Comparison of ENCODE assay signal across 12 cellular contexts in the genomic region with DNA sequence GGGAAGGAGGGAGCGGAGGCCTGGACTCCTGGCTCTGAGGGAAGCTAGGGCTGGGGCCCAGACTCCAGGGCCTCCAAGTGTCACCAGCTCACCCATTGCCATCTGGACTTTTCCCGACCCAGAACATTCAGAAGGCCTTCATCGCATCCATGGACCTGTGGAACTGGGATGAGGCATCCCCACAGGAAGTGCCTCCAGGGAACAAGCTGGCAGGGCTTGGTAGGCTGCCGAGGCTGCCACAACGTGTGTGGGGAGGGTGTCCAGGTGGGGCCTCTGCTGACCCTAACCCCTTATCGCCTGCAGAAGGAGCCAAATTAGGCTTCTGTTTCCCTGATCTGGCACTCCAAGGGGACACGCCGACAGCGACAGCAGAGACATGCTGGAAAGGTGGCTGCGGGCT. TPM values are rescaled to one million over a fixed set of nuclear protein-coding genes. Genes with fewer than 3 reads are reported as not detected.
A peak's percentile ranks its signal among the peaks of the same experiment; 100 is the strongest.
DNase-seq lines count a peak whose midpoint lies in the region; ATAC-seq and TF ChIP-seq lines count a peak whose summit lies in the region.
"Had no signal": no experiment of that assay in that cellular context is flagged by ENCODE, and none has a peak within 500 bp of the region (broad histone marks: within the 10 kb centered on the region; RNA-seq: fewer than 3 reads in every experiment).

No MANE protein-coding gene starts in this region.

- no peaks in the 10 kb centered on the region for H3K9me3 Mint-ChIP-seq in WTC11

- H2BK120ac ChIP-seq in mesendoderm (ENCODE audit: low read depth, low read length) = no peak overlapping the region

- H3K4me1 ChIP-seq in mesendoderm (ENCODE audit: control insufficient read depth, low read depth, low read length) = peaks cover 15% of the 10 kb centered on the region

- DNase-seq in ELR (ENCODE audit: low read depth) (peak; percentile 24), WTC11 (ENCODE audit: low spot score) (no peak), mesendoderm (peak; percentile 33), omental fat pad (ENCODE audit: low spot score) (no peak)
- DNase-seq: stimulated activated CD4-positive, alpha-beta T cell treated with anti-CD3 and anti-CD28 coated beads, Interleukin-4, amount 100 ng/mL, for 4 hours had no signal

- POLR2A ChIA-PET in WTC11 (lab: Charles Lee) = interaction anchor here (3.3 kb wide), 1 partner anchor 85 kb away, joined by 14 read pairs; no protein-coding TSS in a partner anchor

- no peaks in the 10 kb centered on the region for H3K79me1 ChIP-seq in mesendoderm (ENCODE audit: low read length)

- no CpG with 5 or more reads among the region's 10 CpGs for whole genome bisulfite sequencing in mesendoderm (ENCODE audit: extremely low coverage, insufficient coverage, low lambda C conversion rate)

- TF ChIP-seq CTCF in C4-2B (conservative IDR thresholded peaks at IDR 0.05) (no peak), WTC11 (IDR thresholded peaks at IDR 0.05) (no peak), omental fat pad (IDR thresholded peaks at IDR 0.05) (no peak)

- peak overlapping the region; percentile 81 for H2AK5ac ChIP-seq in mesendoderm (ENCODE audit: low read length)

- H3K27ac Mint-ChIP-seq in WTC11 = no peak overlapping the region

- H3K4me2 ChIP-seq in mesendoderm (ENCODE audit: low read length) = no peak overlapping the region

- CTCF ChIA-PET in WTC11 (lab: Charles Lee) = interaction anchor here (0.5 to 1.4 kb wide), 3 partner anchors 50 to 575 kb away, joined by 3 to 5 read pairs (median 3); no protein-coding TSS in a partner anchor

- ATAC-seq in WTC11 = no peak
- ATAC-seq in GM21723 (IDR thresholded peaks at IDR 0.05; ENCODE audit: unreplicated experiment) = no peak
- ATAC-seq in omental fat pad (ENCODE audit: low FRiP score) = no peak
- no peak for ATAC-seq in GM18867 (IDR thresholded peaks at IDR 0.05; ENCODE audit: unreplicated experiment)
- no peak for ATAC-seq in HG02840 (IDR thresholded peaks at IDR 0.05; ENCODE audit: low FRiP score, unreplicated experiment)

- no peaks in the 10 kb centered on the region for H3K79me2 ChIP-seq in mesendoderm (ENCODE audit: control insufficient read depth, insufficient read depth, low read length)

- H3K4me3 Mint-ChIP-seq in WTC11 = peak overlapping the region; percentile 84

- H3K56ac ChIP-seq in mesendoderm (ENCODE audit: low read length) = peak overlapping the region; percentile 84

- peaks cover 17% of the 10 kb centered on the region for H3K27me3 Mint-ChIP-seq in WTC11 (ENCODE audit: low read depth)

- no peak overlapping the region for H3K4me3 ChIP-seq in mesendoderm (ENCODE audit: low read length)

- no peak overlapping the region for H4K5ac ChIP-seq in mesendoderm (ENCODE audit: low read length)

- peak overlapping the region; percentile 40 for H3K4ac ChIP-seq in mesendoderm (ENCODE audit: low read depth, low read length)

- peaks cover 34% of the 10 kb centered on the region for H3K4me1 Mint-ChIP-seq in WTC11

- peak overlapping the region; percentile 67 for H3K23ac ChIP-seq in mesendoderm (ENCODE audit: low read length)

- no peak overlapping the region for H2BK15ac ChIP-seq in mesendoderm (replicated peaks; ENCODE audit: low read depth)

- H2BK5ac ChIP-seq in mesendoderm (ENCODE audit: low read length) = peak overlapping the region; percentile 51

- H3K27me3 ChIP-seq in mesendoderm (ENCODE audit: insufficient read depth, low read length, poor library complexity) = no peaks in the 10 kb centered on the region
- H3K27me3 ChIP-seq: SJSA1 had no signal

- peaks cover 5% of the 10 kb centered on the region for H3K36me3 Mint-ChIP-seq in WTC11

- no peaks in the 10 kb centered on the region for H3K36me3 ChIP-seq in mesendoderm (ENCODE audit: control insufficient read depth, insufficient read depth, low read length)

- peak overlapping the region; percentile 82 for H3K27ac ChIP-seq in C4-2B
- no peak overlapping the region for H3K27ac ChIP-seq in mesendoderm (ENCODE audit: low read depth, low read length)
- H3K27ac ChIP-seq: SJSA1 had no signal

- H3K18ac ChIP-seq in mesendoderm (ENCODE audit: low read length) = peak overlapping the region; percentile 12

- peak overlapping the region; percentile 84 for H3K9ac ChIP-seq in mesendoderm (ENCODE audit: low read length)

- H4K8ac ChIP-seq in mesendoderm (ENCODE audit: low read depth, low read length) = no peak overlapping the region

TF ChIP-seq in WTC11, 78 proteins besides CTCF, POLR2A, EP300 and RAD21 (continues in another document):
- TF ChIP-seq OVOL2 (CRISPR knock-in tag; IDR thresholded peaks at IDR 0.05; ENCODE audit: borderline replicate concordance) (no peak), NR3C1 (CRISPR knock-in tag; conservative IDR thresholded peaks at IDR 0.05; ENCODE audit: low read depth) (no peak), GTF2I (CRISPR knock-in tag; conservative IDR thresholded peaks at IDR 0.05) (no peak), KAT7 (CRISPR knock-in tag; IDR thresholded peaks at IDR 0.05; ENCODE audit: borderline replicate concordance) (no peak), EMX1 (CRISPR knock-in tag; IDR thresholded peaks at IDR 0.05) (no peak), TP53 (CRISPR knock-in tag; IDR thresholded peaks at IDR 0.05) (no peak), GABPB1 (CRISPR knock-in tag; IDR thresholded peaks at IDR 0.05) (no peak)
- TF ChIP-seq, protein P1, sequence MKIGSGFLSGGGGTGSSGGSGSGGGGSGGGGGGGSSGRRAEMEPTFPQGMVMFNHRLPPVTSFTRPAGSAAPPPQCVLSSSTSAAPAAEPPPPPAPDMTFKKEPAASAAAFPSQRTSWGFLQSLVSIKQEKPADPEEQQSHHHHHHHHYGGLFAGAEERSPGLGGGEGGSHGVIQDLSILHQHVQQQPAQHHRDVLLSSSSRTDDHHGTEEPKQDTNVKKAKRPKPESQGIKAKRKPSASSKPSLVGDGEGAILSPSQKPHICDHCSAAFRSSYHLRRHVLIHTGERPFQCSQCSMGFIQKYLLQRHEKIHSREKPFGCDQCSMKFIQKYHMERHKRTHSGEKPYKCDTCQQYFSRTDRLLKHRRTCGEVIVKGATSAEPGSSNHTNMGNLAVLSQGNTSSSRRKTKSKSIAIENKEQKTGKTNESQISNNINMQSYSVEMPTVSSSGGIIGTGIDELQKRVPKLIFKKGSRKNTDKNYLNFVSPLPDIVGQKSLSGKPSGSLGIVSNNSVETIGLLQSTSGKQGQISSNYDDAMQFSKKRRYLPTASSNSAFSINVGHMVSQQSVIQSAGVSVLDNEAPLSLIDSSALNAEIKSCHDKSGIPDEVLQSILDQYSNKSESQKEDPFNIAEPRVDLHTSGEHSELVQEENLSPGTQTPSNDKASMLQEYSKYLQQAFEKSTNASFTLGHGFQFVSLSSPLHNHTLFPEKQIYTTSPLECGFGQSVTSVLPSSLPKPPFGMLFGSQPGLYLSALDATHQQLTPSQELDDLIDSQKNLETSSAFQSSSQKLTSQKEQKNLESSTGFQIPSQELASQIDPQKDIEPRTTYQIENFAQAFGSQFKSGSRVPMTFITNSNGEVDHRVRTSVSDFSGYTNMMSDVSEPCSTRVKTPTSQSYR (CRISPR knock-in tag; IDR thresholded peaks at IDR 0.05) = no peak
- TF ChIP-seq, protein P2, sequence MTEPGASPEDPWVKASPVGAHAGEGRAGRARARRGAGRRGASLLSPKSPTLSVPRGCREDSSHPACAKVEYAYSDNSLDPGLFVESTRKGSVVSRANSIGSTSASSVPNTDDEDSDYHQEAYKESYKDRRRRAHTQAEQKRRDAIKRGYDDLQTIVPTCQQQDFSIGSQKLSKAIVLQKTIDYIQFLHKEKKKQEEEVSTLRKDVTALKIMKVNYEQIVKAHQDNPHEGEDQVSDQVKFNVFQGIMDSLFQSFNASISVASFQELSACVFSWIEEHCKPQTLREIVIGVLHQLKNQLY (CRISPR knock-in tag; IDR thresholded peaks at IDR 0.05) = no peak
- TF ChIP-seq, protein P3, sequence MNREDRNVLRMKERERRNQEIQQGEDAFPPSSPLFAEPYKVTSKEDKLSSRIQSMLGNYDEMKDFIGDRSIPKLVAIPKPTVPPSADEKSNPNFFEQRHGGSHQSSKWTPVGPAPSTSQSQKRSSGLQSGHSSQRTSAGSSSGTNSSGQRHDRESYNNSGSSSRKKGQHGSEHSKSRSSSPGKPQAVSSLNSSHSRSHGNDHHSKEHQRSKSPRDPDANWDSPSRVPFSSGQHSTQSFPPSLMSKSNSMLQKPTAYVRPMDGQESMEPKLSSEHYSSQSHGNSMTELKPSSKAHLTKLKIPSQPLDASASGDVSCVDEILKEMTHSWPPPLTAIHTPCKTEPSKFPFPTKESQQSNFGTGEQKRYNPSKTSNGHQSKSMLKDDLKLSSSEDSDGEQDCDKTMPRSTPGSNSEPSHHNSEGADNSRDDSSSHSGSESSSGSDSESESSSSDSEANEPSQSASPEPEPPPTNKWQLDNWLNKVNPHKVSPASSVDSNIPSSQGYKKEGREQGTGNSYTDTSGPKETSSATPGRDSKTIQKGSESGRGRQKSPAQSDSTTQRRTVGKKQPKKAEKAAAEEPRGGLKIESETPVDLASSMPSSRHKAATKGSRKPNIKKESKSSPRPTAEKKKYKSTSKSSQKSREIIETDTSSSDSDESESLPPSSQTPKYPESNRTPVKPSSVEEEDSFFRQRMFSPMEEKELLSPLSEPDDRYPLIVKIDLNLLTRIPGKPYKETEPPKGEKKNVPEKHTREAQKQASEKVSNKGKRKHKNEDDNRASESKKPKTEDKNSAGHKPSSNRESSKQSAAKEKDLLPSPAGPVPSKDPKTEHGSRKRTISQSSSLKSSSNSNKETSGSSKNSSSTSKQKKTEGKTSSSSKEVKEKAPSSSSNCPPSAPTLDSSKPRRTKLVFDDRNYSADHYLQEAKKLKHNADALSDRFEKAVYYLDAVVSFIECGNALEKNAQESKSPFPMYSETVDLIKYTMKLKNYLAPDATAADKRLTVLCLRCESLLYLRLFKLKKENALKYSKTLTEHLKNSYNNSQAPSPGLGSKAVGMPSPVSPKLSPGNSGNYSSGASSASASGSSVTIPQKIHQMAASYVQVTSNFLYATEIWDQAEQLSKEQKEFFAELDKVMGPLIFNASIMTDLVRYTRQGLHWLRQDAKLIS (CRISPR knock-in tag; IDR thresholded peaks at IDR 0.05; ENCODE audit: borderline replicate concordance) = no peak

RNA-seq across cellular contexts. Expression of a gene that starts 0.8 kb away (rescaled TPM):
- 1.4 to 1.9 TPM (median 1.7 TPM) in 3 replicates for total RNA-seq in WTC11 (2021)
- polyA plus RNA-seq in mesendoderm (2013, experiment 1 of 2) = 1.1 TPM
- polyA plus RNA-seq in mesendoderm (2013, experiment 2 of 2) = 1.4 TPM
- total RNA-seq in omental fat pad = under 1 TPM in 2 of 4 donors, not detected in 2; 0.65 to 0.82 TPM
- total RNA-seq: thoracic aorta had no signal

RNA-seq across cellular contexts. Expression of a gene that starts 5.8 kb away (rescaled TPM):
- 523 to 536 TPM (median 526 TPM) in 3 replicates for total RNA-seq in WTC11 (2021)
- polyA plus RNA-seq in mesendoderm (2013, experiment 1 of 2) = 609 TPM
- polyA plus RNA-seq in mesendoderm (2013, experiment 2 of 2) = 620 TPM
- total RNA-seq in omental fat pad = 100 to 1,000 TPM; 391 to 611 (median 538) TPM

RNA-seq across cellular contexts. Expression of a gene that starts 13.5 kb away (rescaled TPM):
- total RNA-seq in WTC11 (2021) (84.7 to 94.9 TPM (median 88.6 TPM) in 3 replicates), omental fat pad (10 to 100 TPM; 35.0 to 41.7 (median 39.6) TPM)
- polyA plus RNA-seq in mesendoderm (2013, experiment 1 of 2) = 42.3 TPM
- 42.8 TPM for polyA plus RNA-seq in mesendoderm (2013, experiment 2 of 2)

RNA-seq across cellular contexts. Expression of a gene that starts 24.0 kb away (rescaled TPM):
- total RNA-seq in WTC11 (2021) = 1.6 to 3.0 TPM (median 2.7 TPM) in 3 replicates
- polyA plus RNA-seq in mesendoderm (2013, experiment 1 of 2) = 0.22 TPM
- 0.31 TPM for polyA plus RNA-seq in mesendoderm (2013, experiment 2 of 2)
- total RNA-seq in omental fat pad = under 1 TPM in 1 of 4 donors, not detected in 3; 0.44 TPM
- total RNA-seq: bronchial epithelial cell, SJSA1, thoracic aorta had no signal

RNA-seq across cellular contexts. Expression of a gene that starts 29.8 kb away (rescaled TPM):
- total RNA-seq in WTC11 (2021) = 23.5 to 25.4 TPM (median 24.4 TPM) in 3 replicates
- 12.4 TPM for polyA plus RNA-seq in mesendoderm (2013, experiment 1 of 2)
- 11.9 TPM for polyA plus RNA-seq in mesendoderm (2013, experiment 2 of 2)
- 1 to 10 TPM; 4.0 to 7.3 (median 5.1) TPM for total RNA-seq in omental fat pad

Comparison
In these comparisons a context has a peak if more than half of its experiments do, and no peak if none do; other contexts are left out.
1. DNase-seq: peak in ELR (single experiment) and mesendoderm (single experiment); none in WTC11 (single experiment) and omental fat pad (single experiment).